In genomic region chr6:15395087-15395486, GRCh38 we compare ENCODE assay signal across 17 cellular contexts.
DNase-seq lines count a peak whose midpoint lies in the region; ATAC-seq and TF ChIP-seq lines count a peak whose summit lies in the region.
"Had no signal": no experiment of that assay in that cellular context is flagged by ENCODE, and none has a peak within 500 bp of the region (broad histone marks: within the 10 kb centered on the region; RNA-seq: fewer than 3 reads in every experiment).

No MANE protein-coding gene starts in this region.

- H4K20me1 ChIP-seq in GM23338 (replicated peaks; ENCODE audit: insufficient read depth): peaks cover 97% of the 10 kb centered on the region

- TF ChIP-seq CTCF in GM23338 (conservative IDR thresholded peaks at IDR 0.05; ENCODE audit: low read depth in 2 of 2) (no peak), progenitor cell of endocrine pancreas (IDR thresholded peaks at IDR 0.05; ENCODE audit: unreplicated experiment) (no peak)

- H3F3A ChIP-seq in GM23338 (replicated peaks; ENCODE audit: low read depth): peaks cover 16% of the 10 kb centered on the region

- no peaks in the 10 kb centered on the region for H3K27me3 Mint-ChIP-seq in activated CD4-positive, alpha-beta memory T cell treated with anti-CD3 and anti-CD28 coated beads for 36 hours
- no peaks in the 10 kb centered on the region for H3K27me3 Mint-ChIP-seq in activated CD4-positive, alpha-beta memory T cell treated with anti-CD3 and anti-CD28 coated beads, Interleukin-2, amount 10 ng/mL, durations not matched to agents 7 days and 5 days
- H3K27me3 Mint-ChIP-seq in GM23338 (ENCODE audit: insufficient read depth, low read depth, poor library complexity) (peaks cover 41% of the 10 kb centered on the region), progenitor cell of endocrine pancreas (no peaks in the 10 kb centered on the region)
- H3K27me3 Mint-ChIP-seq in activated T-cell treated with anti-CD3 and anti-CD28 coated beads, Interleukin-2, amount 50 U/mL, for 72 hours (ENCODE audit: low read depth): no peaks in the 10 kb centered on the region
- H3K27me3 Mint-ChIP-seq: IgD-negative memory B cell had no signal

- peaks cover 89% of the 10 kb centered on the region for H3K4me1 ChIP-seq in GM23338 (ENCODE audit: insufficient read depth)
- no peaks in the 10 kb centered on the region for H3K4me1 ChIP-seq in effector memory CD4-positive, alpha-beta T cell (ENCODE audit: control insufficient read depth, insufficient read depth, low read length, poor library complexity, severe bottlenecking)

- no peak overlapping the region for H3K4me2 ChIP-seq in GM23338

- H3K4me1 Mint-ChIP-seq in activated CD4-positive, alpha-beta memory T cell treated with anti-CD3 and anti-CD28 coated beads for 36 hours (ENCODE audit: low read depth): peaks cover 71% of the 10 kb centered on the region
- H3K4me1 Mint-ChIP-seq in activated CD4-positive, alpha-beta memory T cell treated with anti-CD3 and anti-CD28 coated beads, Interleukin-2, amount 10 ng/mL, durations not matched to agents 7 days and 5 days: peaks cover 55% of the 10 kb centered on the region
- H3K4me1 Mint-ChIP-seq in GM23338 (peaks cover 80% of the 10 kb centered on the region), progenitor cell of endocrine pancreas (ENCODE audit: low read depth) (peaks cover 24% of the 10 kb centered on the region)
- H3K4me1 Mint-ChIP-seq in activated T-cell treated with anti-CD3 and anti-CD28 coated beads, Interleukin-2, amount 50 U/mL, for 72 hours (ENCODE audit: low read depth): peaks cover 83% of the 10 kb centered on the region

- peaks cover 23% of the 10 kb centered on the region for H3K36me3 Mint-ChIP-seq in activated CD4-positive, alpha-beta memory T cell treated with anti-CD3 and anti-CD28 coated beads for 36 hours
- peaks cover 8% of the 10 kb centered on the region for H3K36me3 Mint-ChIP-seq in activated CD4-positive, alpha-beta memory T cell treated with anti-CD3 and anti-CD28 coated beads, Interleukin-2, amount 10 ng/mL, durations not matched to agents 7 days and 5 days (ENCODE audit: low read depth)
- peaks cover 22% of the 10 kb centered on the region for H3K36me3 Mint-ChIP-seq in GM23338 (ENCODE audit: low read depth)
- peaks cover 4 to 17% of the 10 kb centered on the region in 2 donors for H3K36me3 Mint-ChIP-seq in activated T-cell treated with anti-CD3 and anti-CD28 coated beads, Interleukin-2, amount 50 U/mL, for 72 hours (ENCODE audit: insufficient read depth in 2 of 2)
- peaks cover 15% of the 10 kb centered on the region for H3K36me3 Mint-ChIP-seq in progenitor cell of endocrine pancreas (ENCODE audit: insufficient read depth)

- no peaks in the 10 kb centered on the region; the same call in 1 of the 2 replicates for H3K36me3 ChIP-seq in GM23338 (ENCODE audit: insufficient read depth)
- H3K36me3 ChIP-seq in effector memory CD4-positive, alpha-beta T cell (ENCODE audit: control insufficient read depth, insufficient read depth, low read length): no peaks in the 10 kb centered on the region

- peak; percentile 56 for DNase-seq in activated CD4-positive, alpha-beta memory T cell treated with anti-CD3 and anti-CD28 coated beads for 36 hours
- DNase-seq in activated CD4-positive, alpha-beta memory T cell treated with anti-CD3 and anti-CD28 coated beads, Interleukin-2, amount 10 ng/mL, durations not matched to agents 7 days and 5 days: no peak
- no peak for DNase-seq in GM23338 (ENCODE audit: low spot score)
- no peak for DNase-seq in activated T-cell treated with anti-CD3 and anti-CD28 coated beads, Interleukin-2, amount 50 U/mL, for 72 hours
- no peak for DNase-seq in progenitor cell of endocrine pancreas (ENCODE audit: low spot score, unreplicated experiment)
- DNase-seq in kidney tubule cell (ENCODE audit: low spot score): no peak
- no peak for DNase-seq in effector memory CD4-positive, alpha-beta T cell
- DNase-seq: DMS53, NCI-H1105 treated with DMSO at 0.1 percent for 48 hours, NCI-H2081, NCI-H2171 treated with DMSO at 0.1 percent for 48 hours, NCI-H524 treated with DMSO at 0.1 percent for 48 hours, NCI-H82, SIG-M5 had no signal

- no peak overlapping the region for H2AFZ ChIP-seq in GM23338

- no peak overlapping the region for H3K4me3 ChIP-seq in GM23338
- H3K4me3 ChIP-seq in effector memory CD4-positive, alpha-beta T cell (ENCODE audit: insufficient read depth, low read depth, low read length, poor library complexity, severe bottlenecking): no peak overlapping the region

- H3K9me3 ChIP-seq in effector memory CD4-positive, alpha-beta T cell (ENCODE audit: control insufficient read depth, low read length): no peaks in the 10 kb centered on the region

- CTCF ChIA-PET in activated CD4-positive, alpha-beta memory T cell treated with anti-CD3 and anti-CD28 coated beads for 36 hours (lab: Charles Lee): interaction anchor here (0.7 to 1.6 kb wide), 2 partner anchors 8 to 69 kb away, joined by 3 to 4 read pairs; no protein-coding TSS in a partner anchor
- CTCF ChIA-PET in activated CD4-positive, alpha-beta memory T cell treated with anti-CD3 and anti-CD28 coated beads, Interleukin-2, amount 10 ng/mL, durations not matched to agents 7 days and 5 days (lab: Charles Lee): interaction anchor here (0.7 to 1.2 kb wide), 2 partner anchors 68 to 1184 kb away, joined by 3 read pairs; no protein-coding TSS in a partner anchor

- H3K9me2 ChIP-seq in GM23338 (ENCODE audit: insufficient read depth): no peaks in the 10 kb centered on the region

- no peaks in the 10 kb centered on the region for H3K27me3 ChIP-seq in GM23338 (ENCODE audit: insufficient read depth)
- H3K27me3 ChIP-seq in effector memory CD4-positive, alpha-beta T cell (replicated peaks; ENCODE audit: control insufficient read depth, insufficient read depth, low read length, poor library complexity, severe bottlenecking): no peaks in the 10 kb centered on the region

- H3K79me2 ChIP-seq in GM23338 (replicated peaks; ENCODE audit: insufficient read depth): peaks cover 100% of the 10 kb centered on the region

- no peak overlapping the region for H3K4me3 Mint-ChIP-seq in activated CD4-positive, alpha-beta memory T cell treated with anti-CD3 and anti-CD28 coated beads for 36 hours
- no peak overlapping the region for H3K4me3 Mint-ChIP-seq in activated CD4-positive, alpha-beta memory T cell treated with anti-CD3 and anti-CD28 coated beads, Interleukin-2, amount 10 ng/mL, durations not matched to agents 7 days and 5 days
- H3K4me3 Mint-ChIP-seq in GM23338 (no peak overlapping the region), progenitor cell of endocrine pancreas (ENCODE audit: low read depth) (no peak overlapping the region)
- H3K4me3 Mint-ChIP-seq in activated T-cell treated with anti-CD3 and anti-CD28 coated beads, Interleukin-2, amount 50 U/mL, for 72 hours: peak overlapping the region in 1 of 2 donors; percentile 25
- H3K4me3 Mint-ChIP-seq: IgD-negative memory B cell had no signal

- no peak overlapping the region; the same call in 1 of the 2 replicates for H3K27ac ChIP-seq in GM23338 (ENCODE audit: low read depth)
- H3K27ac ChIP-seq in effector memory CD4-positive, alpha-beta T cell (ENCODE audit: insufficient read depth, low read length, poor library complexity, severe bottlenecking): no peak overlapping the region
- H3K27ac ChIP-seq: C4-2B had no signal

- no peak overlapping the region for H3K27ac Mint-ChIP-seq in activated CD4-positive, alpha-beta memory T cell treated with anti-CD3 and anti-CD28 coated beads for 36 hours
- H3K27ac Mint-ChIP-seq in activated CD4-positive, alpha-beta memory T cell treated with anti-CD3 and anti-CD28 coated beads, Interleukin-2, amount 10 ng/mL, durations not matched to agents 7 days and 5 days: no peak overlapping the region
- H3K27ac Mint-ChIP-seq in GM23338 (peak overlapping the region; percentile 73), progenitor cell of endocrine pancreas (peak overlapping the region; percentile 86)
- no peak overlapping the region for H3K27ac Mint-ChIP-seq in activated T-cell treated with anti-CD3 and anti-CD28 coated beads, Interleukin-2, amount 50 U/mL, for 72 hours
- H3K27ac Mint-ChIP-seq: IgD-negative memory B cell had no signal

- intact Hi-C loops in activated CD4-positive, alpha-beta memory T cell treated with anti-CD3 and anti-CD28 coated beads for 36 hours (cut with micrococcal nuclease): loop anchor here (5.0 kb wide), 1 partner anchor 33 kb away; no protein-coding TSS in a partner anchor

- no peak for ATAC-seq in GM23338
- ATAC-seq in activated T-cell treated with anti-CD3 and anti-CD28 coated beads, Interleukin-2, amount 50 U/mL, for 72 hours (replicated peaks in 1 of 2): peak; percentile 48 to 50
- ATAC-seq: Panc1 had no signal

- H3K9me3 Mint-ChIP-seq in activated CD4-positive, alpha-beta memory T cell treated with anti-CD3 and anti-CD28 coated beads for 36 hours: no peaks in the 10 kb centered on the region
- H3K9me3 Mint-ChIP-seq in activated CD4-positive, alpha-beta memory T cell treated with anti-CD3 and anti-CD28 coated beads, Interleukin-2, amount 10 ng/mL, durations not matched to agents 7 days and 5 days: no peaks in the 10 kb centered on the region
- H3K9me3 Mint-ChIP-seq in GM23338 (no peaks in the 10 kb centered on the region), progenitor cell of endocrine pancreas (ENCODE audit: low read depth) (peaks cover 8% of the 10 kb centered on the region)
- H3K9me3 Mint-ChIP-seq in activated T-cell treated with anti-CD3 and anti-CD28 coated beads, Interleukin-2, amount 50 U/mL, for 72 hours: no peaks in the 10 kb centered on the region
- H3K9me3 Mint-ChIP-seq: IgD-negative memory B cell had no signal

- POLR2A ChIA-PET in activated CD4-positive, alpha-beta memory T cell treated with anti-CD3 and anti-CD28 coated beads for 36 hours (lab: Charles Lee): no interaction called here
- POLR2A ChIA-PET in activated CD4-positive, alpha-beta memory T cell treated with anti-CD3 and anti-CD28 coated beads, Interleukin-2, amount 10 ng/mL, durations not matched to agents 7 days and 5 days (lab: Charles Lee): no interaction called here

TF ChIP-seq in GM23338, 12 proteins besides CTCF, POLR2A, EP300 and RAD21 (continues in another document):
- no peak for TF ChIP-seq EZH2 (IDR thresholded peaks at IDR 0.05; ENCODE audit: low read depth, unreplicated experiment)
- TF ChIP-seq POLR2AphosphoS5 (IDR thresholded peaks at IDR 0.05; ENCODE audit: low read depth): no peak
- TF ChIP-seq ZNF331 (CRISPR knock-in tag; IDR thresholded peaks at IDR 0.05; ENCODE audit: low read depth): no peak
- no peak for TF ChIP-seq STAT1 (IDR thresholded peaks at IDR 0.05; ENCODE audit: unreplicated experiment)
- TF ChIP-seq ETS1 (IDR thresholded peaks at IDR 0.05): no peak
- TF ChIP-seq ZNF114 (CRISPR knock-in tag; IDR thresholded peaks at IDR 0.05): no peak

Comparison
In these comparisons a context has a peak if more than half of its experiments do, and no peak if none do; other contexts are left out.
1. H3K27ac Mint-ChIP-seq: peak in GM23338 (single experiment) and progenitor cell of endocrine pancreas (single experiment); none in activated CD4-positive, alpha-beta memory T cell treated with anti-CD3 and anti-CD28 coated beads for 36 hours (single experiment), activated CD4-positive, alpha-beta memory T cell treated with anti-CD3 and anti-CD28 coated beads, Interleukin-2, amount 10 ng/mL, durations not matched to agents 7 days and 5 days (single experiment) and activated T-cell treated with anti-CD3 and anti-CD28 coated beads, Interleukin-2, amount 50 U/mL, for 72 hours (single experiment).